ENCODE assay signal across 8 cellular contexts in the genomic region with DNA sequence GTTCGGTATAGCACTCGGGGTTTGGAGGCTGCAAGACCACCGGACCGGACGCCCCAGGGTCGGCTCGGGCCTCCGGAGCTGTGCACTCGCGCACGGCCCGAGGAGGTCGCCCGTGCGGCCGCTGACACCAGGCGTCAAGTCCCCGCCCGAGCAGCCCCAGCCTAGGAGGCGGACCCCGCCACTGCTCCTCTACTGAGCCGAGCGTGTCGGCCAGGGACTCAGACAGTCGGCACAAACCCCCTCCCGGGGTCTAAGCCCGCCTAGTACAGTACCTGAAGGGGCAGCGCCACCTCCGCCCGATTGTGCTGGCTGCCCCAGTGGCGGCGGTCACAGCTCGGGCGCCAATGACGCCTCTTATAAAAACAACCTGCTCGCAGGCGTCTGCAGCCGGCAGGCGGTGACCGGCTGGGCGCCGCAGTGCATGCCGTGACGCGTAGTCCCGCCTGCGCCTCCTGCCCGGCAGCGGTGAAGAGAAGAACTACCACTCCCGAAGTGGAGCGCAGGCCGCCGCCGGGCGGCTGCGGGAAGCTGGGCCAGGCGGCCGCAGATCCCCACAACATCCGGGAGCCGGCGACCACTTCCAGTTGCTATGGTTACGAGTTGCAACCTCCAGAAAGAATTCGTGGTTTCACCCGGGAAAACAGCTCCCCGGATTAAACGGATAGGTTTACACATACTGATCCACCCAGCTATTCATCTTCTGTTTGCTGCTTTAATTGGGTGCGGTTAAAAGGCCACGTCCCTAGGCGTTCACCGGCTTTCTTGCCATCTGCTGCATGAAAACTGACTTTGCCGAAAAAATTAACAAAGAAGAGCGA. TPM values are rescaled to one million over a fixed set of nuclear protein-coding genes. Genes with fewer than 3 reads are reported as not detected.
DNase-seq lines count a peak whose midpoint lies in the region; ATAC-seq and TF ChIP-seq lines count a peak whose summit lies in the region.

A gene with protein sequence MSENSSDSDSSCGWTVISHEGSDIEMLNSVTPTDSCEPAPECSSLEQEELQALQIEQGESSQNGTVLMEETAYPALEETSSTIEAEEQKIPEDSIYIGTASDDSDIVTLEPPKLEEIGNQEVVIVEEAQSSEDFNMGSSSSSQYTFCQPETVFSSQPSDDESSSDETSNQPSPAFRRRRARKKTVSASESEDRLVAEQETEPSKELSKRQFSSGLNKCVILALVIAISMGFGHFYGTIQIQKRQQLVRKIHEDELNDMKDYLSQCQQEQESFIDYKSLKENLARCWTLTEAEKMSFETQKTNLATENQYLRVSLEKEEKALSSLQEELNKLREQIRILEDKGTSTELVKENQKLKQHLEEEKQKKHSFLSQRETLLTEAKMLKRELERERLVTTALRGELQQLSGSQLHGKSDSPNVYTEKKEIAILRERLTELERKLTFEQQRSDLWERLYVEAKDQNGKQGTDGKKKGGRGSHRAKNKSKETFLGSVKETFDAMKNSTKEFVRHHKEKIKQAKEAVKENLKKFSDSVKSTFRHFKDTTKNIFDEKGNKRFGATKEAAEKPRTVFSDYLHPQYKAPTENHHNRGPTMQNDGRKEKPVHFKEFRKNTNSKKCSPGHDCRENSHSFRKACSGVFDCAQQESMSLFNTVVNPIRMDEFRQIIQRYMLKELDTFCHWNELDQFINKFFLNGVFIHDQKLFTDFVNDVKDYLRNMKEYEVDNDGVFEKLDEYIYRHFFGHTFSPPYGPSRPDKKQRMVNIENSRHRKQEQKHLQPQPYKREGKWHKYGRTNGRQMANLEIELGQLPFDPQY (minus strand): TSS at position 411 of the 818 bp plus-strand sequence. CDS start 18,935 bp downstream, outside the sequence.
A gene with protein sequence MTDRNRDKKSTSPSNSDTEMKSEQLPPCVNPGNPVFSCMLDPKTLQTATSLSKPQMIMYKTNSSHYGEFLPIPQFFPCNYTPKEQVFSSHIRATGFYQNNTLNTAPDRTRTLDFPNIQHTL (plus strand): TSS at position 547 of the 818 bp plus-strand sequence. CDS start 274 bp downstream, outside the sequence.

- DNase-seq in DMS114 treated with DMSO at 0.1 percent for 48 hours (lab: John Stamatoyannopoulos, UW; ENCODE audit: unreplicated experiment) (peak; percentile 91), HuH-7 (ENCODE audit: low spot score) (peak; percentile 87), activated T-cell treated with anti-CD3 and anti-CD28 coated beads for 48 hours (ENCODE audit: low read depth) (peak; percentile 87), epithelial cell of proximal tubule (ENCODE audit: low read depth) (peak; percentile 73), mucosa of gallbladder (ENCODE audit: low spot score) (peak; percentile 92)
- DNase-seq in stimulated activated CD8-positive, alpha-beta memory T cell treated with anti-CD3 and anti-CD28 coated beads, Interleukin-4, amount 100 ng/mL, for 4 hours (ENCODE audit: low read depth in 2 of 2, low spot score in 1 of 2) = peak; percentile 60 to 71

- peak within 1 kb of the TSS; percentile 68 for H3K9ac ChIP-seq in OCI-LY3 (ENCODE audit: low read length)

- H3K9me3 ChIP-seq in OCI-LY3 (ENCODE audit: insufficient read depth, low read length) = no peaks in the 10 kb centered on the region

- no peaks in the 10 kb centered on the region for H3K79me2 ChIP-seq in OCI-LY3 (ENCODE audit: low read length)

- no peaks in the 10 kb centered on the region for H4K20me1 ChIP-seq in OCI-LY3 (ENCODE audit: insufficient read depth, low read length)

- H3K4me2 ChIP-seq in OCI-LY3 (ENCODE audit: low read length) = peak within 1 kb of the TSS; percentile 100

- H3K27me3 ChIP-seq in OCI-LY3 (ENCODE audit: low read depth, low read length) = no peaks in the 10 kb centered on the region

- TF ChIP-seq CTCF in OCI-LY3 (IDR thresholded peaks at IDR 0.05; ENCODE audit: low read depth, low read length) = no peak
- TF ChIP-seq CTCF in epithelial cell of proximal tubule (conservative IDR thresholded peaks at IDR 0.05; ENCODE audit: low read depth, low read length) = peak; percentile 44

- peak within 1 kb of the TSS; percentile 97 for H2AFZ ChIP-seq in OCI-LY3 (ENCODE audit: low read depth, low read length)

- no peaks in the 10 kb centered on the region for H3K36me3 ChIP-seq in OCI-LY3 (replicated peaks; ENCODE audit: low read depth, low read length)

- H3K4me1 ChIP-seq in OCI-LY3 (ENCODE audit: low read length) = peaks cover 14% of the 10 kb centered on the region

- ATAC-seq in GM21515 (IDR thresholded peaks at IDR 0.05; ENCODE audit: unreplicated experiment) = peak; percentile 96

- H3K27ac ChIP-seq in OCI-LY3 (ENCODE audit: low read length) = no peak within 1 kb of the TSS

- H3K4me3 ChIP-seq in OCI-LY3 (ENCODE audit: low read length) = peak within 1 kb of the TSS; percentile 92
- H3K4me3 ChIP-seq in epithelial cell of proximal tubule (ENCODE audit: low read depth, low read length) = peak within 1 kb of the TSS; percentile 96

RNA-seq across cellular contexts. Expression of the first gene that starts in this region (rescaled TPM):
- total RNA-seq in epithelial cell of proximal tubule = 17.6 and 23.8 TPM in 2 replicates
- 120 TPM for total RNA-seq in mucosa of gallbladder

RNA-seq across cellular contexts. Expression of the second gene that starts in this region (rescaled TPM):
- total RNA-seq in epithelial cell of proximal tubule (1.4 and 3.3 TPM in 2 replicates), mucosa of gallbladder (7.5 TPM)
